In genomic region chr5:115415143-115415491, GRCh38 we compare ENCODE assay signal across 1 cellular context.
TF ChIP-seq lines count a peak whose summit lies in the region.

No MANE protein-coding gene starts in this region.

TF ChIP-seq in SK-N-SH, 30 proteins besides CTCF, POLR2A, EP300 and RAD21 (continued from another document):
- no peak for TF ChIP-seq REST (IDR thresholded peaks at IDR 0.05; ENCODE audit: low read depth, low read length)
- no peak for TF ChIP-seq NRF1 (IDR thresholded peaks at IDR 0.05; ENCODE audit: low read depth, low read length)
- TF ChIP-seq RCOR1 (IDR thresholded peaks at IDR 0.05; ENCODE audit: low read length) = no peak
- TF ChIP-seq FOXM1 (IDR thresholded peaks at IDR 0.05; ENCODE audit: low read depth) = no peak
- TF ChIP-seq GABPA (IDR thresholded peaks at IDR 0.05; ENCODE audit: low read depth) = no peak
- no peak for TF ChIP-seq ELF1 (IDR thresholded peaks at IDR 0.05)
- no peak for TF ChIP-seq RXRA (IDR thresholded peaks at IDR 0.05; ENCODE audit: borderline replicate concordance, low read depth)
- no peak for TF ChIP-seq IRF3 (IDR thresholded peaks at IDR 0.05; ENCODE audit: low read depth, low read length)
- TF ChIP-seq GATA2 (CRISPR knock-in tag; IDR thresholded peaks at IDR 0.05) = no peak
